34 cellular contexts compared by ENCODE assay signal in genomic region chr14:101056446-101056845, GRCh38.
"Had no signal": no experiment of that assay in that cellular context is flagged by ENCODE, and none has a peak within 500 bp of the region (broad histone marks: within the 10 kb centered on the region; RNA-seq: fewer than 3 reads in every experiment).

No MANE protein-coding gene starts in this region.

- H3K9me3 ChIP-seq: adrenal gland, ascending aorta, mucosa of descending colon, uterus had no signal

- H3K27me3 ChIP-seq: adrenal gland, ascending aorta, brain microvascular endothelial cell, dorsolateral prefrontal cortex, uterus had no signal

- ATAC-seq: left cardiac atrium; left ventricle myocardium superior; mucosa of descending colon; sciatic nerve; stimulated activated memory B cell treated with anti-CD40 and anti-IgM and Interleukin-4, amounts not matched to agents 10 μg/mL and 1 μg/mL and 100 μg/mL, for 72 hours; stimulated activated naive CD8-positive, alpha-beta T cell treated with anti-CD3 and anti-CD28 coated beads, Interleukin-15, amount 100 ng/mL, for 72 hours; T-helper 17 cell had no signal

- H3K4me1 ChIP-seq: adrenal gland, ascending aorta, uterus had no signal

- H3K4me3 Mint-ChIP-seq: activated CD4-positive, alpha-beta memory T cell treated with anti-CD3 and anti-CD28 coated beads for 36 hours; activated CD4-positive, alpha-beta T cell treated with anti-CD3 and anti-CD28 coated beads, Interleukin-2, amount 10 ng/mL, durations not matched to agents 24 days and 14 days; activated naive CD4-positive, alpha-beta T cell treated with anti-CD3 and anti-CD28 coated beads for 36 hours; activated naive CD8-positive, alpha-beta T cell treated with anti-CD3 and anti-CD28 coated beads for 36 hours; activated T-helper 1 cell treated with anti-CD3 and anti-CD28 coated beads, Interleukin-12 subunit alpha, Interleukin-12 subunit beta, Interleukin-2, Interleukin-4 antibody, amounts not matched to agents 30 ng/mL and 10 ng/mL and 1 ng/mL, durations not matched to agents 14 hours and 24 hours and 36 hours; nephron; stimulated activated memory B cell treated with anti-CD40 and anti-IgM and Interleukin-4, amounts not matched to agents 10 μg/mL and 1 μg/mL and 100 μg/mL, for 72 hours; stimulated activated naive CD8-positive, alpha-beta T cell treated with anti-CD3 and anti-CD28 coated beads, Interleukin-15, amount 100 ng/mL, for 72 hours; T-helper 17 cell; type B pancreatic cell had no signal

- H3K36me3 Mint-ChIP-seq: activated CD4-positive, alpha-beta memory T cell treated with anti-CD3 and anti-CD28 coated beads for 36 hours; activated naive CD8-positive, alpha-beta T cell treated with anti-CD3 and anti-CD28 coated beads for 36 hours; stimulated activated memory B cell treated with anti-CD40 and anti-IgM and Interleukin-4, amounts not matched to agents 10 μg/mL and 1 μg/mL and 100 μg/mL, for 72 hours; type B pancreatic cell had no signal

- H3K27me3 Mint-ChIP-seq: activated CD4-positive, alpha-beta memory T cell treated with anti-CD3 and anti-CD28 coated beads for 36 hours; activated CD4-positive, alpha-beta T cell treated with anti-CD3 and anti-CD28 coated beads, Interleukin-2, amount 10 ng/mL, durations not matched to agents 24 days and 14 days; activated naive CD8-positive, alpha-beta T cell treated with anti-CD3 and anti-CD28 coated beads for 36 hours; progenitor cell of endocrine pancreas; stimulated activated memory B cell treated with anti-CD40 and anti-IgM and Interleukin-4, amounts not matched to agents 10 μg/mL and 1 μg/mL and 100 μg/mL, for 72 hours; stimulated activated naive CD8-positive, alpha-beta T cell treated with anti-CD3 and anti-CD28 coated beads, Interleukin-15, amount 100 ng/mL, for 72 hours had no signal

- H3K27ac Mint-ChIP-seq: activated CD4-positive, alpha-beta memory T cell treated with anti-CD3 and anti-CD28 coated beads for 36 hours; activated CD4-positive, alpha-beta T cell treated with anti-CD3 and anti-CD28 coated beads, Interleukin-2, amount 10 ng/mL, durations not matched to agents 24 days and 14 days; activated naive CD4-positive, alpha-beta T cell treated with anti-CD3 and anti-CD28 coated beads for 36 hours; activated naive CD8-positive, alpha-beta T cell treated with anti-CD3 and anti-CD28 coated beads for 36 hours; activated T-helper 1 cell treated with anti-CD3 and anti-CD28 coated beads, Interleukin-12 subunit alpha, Interleukin-12 subunit beta, Interleukin-2, Interleukin-4 antibody, amounts not matched to agents 30 ng/mL and 10 ng/mL and 1 ng/mL, durations not matched to agents 14 hours and 24 hours and 36 hours; nephron; progenitor cell of endocrine pancreas; stimulated activated memory B cell treated with anti-CD40 and anti-IgM and Interleukin-4, amounts not matched to agents 10 μg/mL and 1 μg/mL and 100 μg/mL, for 72 hours; stimulated activated naive CD8-positive, alpha-beta T cell treated with anti-CD3 and anti-CD28 coated beads, Interleukin-15, amount 100 ng/mL, for 72 hours; T-helper 17 cell; type B pancreatic cell had no signal

- H3K4me3 ChIP-seq: adrenal gland, ascending aorta, coronary artery, dorsolateral prefrontal cortex, mucosa of descending colon, smooth muscle cell, uterus had no signal

- H3K4me2 ChIP-seq: smooth muscle cell had no signal

- H3K4me1 Mint-ChIP-seq: activated naive CD8-positive, alpha-beta T cell treated with anti-CD3 and anti-CD28 coated beads for 36 hours; nephron; stimulated activated memory B cell treated with anti-CD40 and anti-IgM and Interleukin-4, amounts not matched to agents 10 μg/mL and 1 μg/mL and 100 μg/mL, for 72 hours; stimulated activated naive CD8-positive, alpha-beta T cell treated with anti-CD3 and anti-CD28 coated beads, Interleukin-15, amount 100 ng/mL, for 72 hours; T-helper 17 cell had no signal

- H3K36me3 ChIP-seq: ascending aorta, uterus had no signal

- DNase-seq: activated CD4-positive, alpha-beta memory T cell treated with anti-CD3 and anti-CD28 coated beads for 36 hours; activated CD4-positive, alpha-beta T cell treated with anti-CD3 and anti-CD28 coated beads, Interleukin-2, amount 10 ng/mL, durations not matched to agents 24 days and 14 days; activated CD4-positive, CD25-positive, alpha-beta regulatory T cell treated with anti-CD3 and anti-CD28 coated beads, Interleukin-2, amount 50 U/mL, for 72 hours; activated CD8-positive, alpha-beta memory T cell treated with anti-CD3 and anti-CD28 coated beads, Interleukin-2, amount 50 U/mL, for 4 hours; activated effector memory CD4-positive, alpha-beta T cell treated with anti-CD3 and anti-CD28 coated beads, Interleukin-2, amount 50 U/mL, for 16 hours; activated naive CD4-positive, alpha-beta T cell treated with anti-CD3 and anti-CD28 coated beads for 36 hours; activated naive CD8-positive, alpha-beta T cell treated with anti-CD3 and anti-CD28 coated beads for 36 hours; activated T-cell treated with anti-CD3 and anti-CD28 coated beads, Interleukin-2, amount 50 U/mL, for 1 hour; adrenal gland; brain microvascular endothelial cell; effector memory CD4-positive, alpha-beta T cell; foreskin melanocyte; islet precursor cell; left cardiac atrium; left ventricle myocardium superior; mucosa of descending colon; stimulated activated CD4-positive, alpha-beta T cell treated with anti-CD3 and anti-CD28 coated beads, Interleukin-1b, Interleukin-23, amount 100 ng/mL, for 48 hours; stimulated activated CD4-positive, alpha-beta T cell treated with anti-CD3 and anti-CD28 coated beads, Interleukin-4, amount 100 ng/mL, for 4 hours; stimulated activated CD8-positive, alpha-beta memory T cell treated with anti-CD3 and anti-CD28 coated beads, Interleukin-4, amount 100 ng/mL, for 48 hours; stimulated activated naive CD8-positive, alpha-beta T cell treated with anti-CD3 and anti-CD28 coated beads, Interleukin-15, amount 100 ng/mL, for 72 hours; substantia nigra; T-helper 17 cell; T1000; uterus had no signal

- H3K27ac ChIP-seq: ascending aorta, brain microvascular endothelial cell, coronary artery, dorsolateral prefrontal cortex, uterus had no signal
